Comparison of ENCODE assay signal across 14 cellular contexts in the genomic region with DNA sequence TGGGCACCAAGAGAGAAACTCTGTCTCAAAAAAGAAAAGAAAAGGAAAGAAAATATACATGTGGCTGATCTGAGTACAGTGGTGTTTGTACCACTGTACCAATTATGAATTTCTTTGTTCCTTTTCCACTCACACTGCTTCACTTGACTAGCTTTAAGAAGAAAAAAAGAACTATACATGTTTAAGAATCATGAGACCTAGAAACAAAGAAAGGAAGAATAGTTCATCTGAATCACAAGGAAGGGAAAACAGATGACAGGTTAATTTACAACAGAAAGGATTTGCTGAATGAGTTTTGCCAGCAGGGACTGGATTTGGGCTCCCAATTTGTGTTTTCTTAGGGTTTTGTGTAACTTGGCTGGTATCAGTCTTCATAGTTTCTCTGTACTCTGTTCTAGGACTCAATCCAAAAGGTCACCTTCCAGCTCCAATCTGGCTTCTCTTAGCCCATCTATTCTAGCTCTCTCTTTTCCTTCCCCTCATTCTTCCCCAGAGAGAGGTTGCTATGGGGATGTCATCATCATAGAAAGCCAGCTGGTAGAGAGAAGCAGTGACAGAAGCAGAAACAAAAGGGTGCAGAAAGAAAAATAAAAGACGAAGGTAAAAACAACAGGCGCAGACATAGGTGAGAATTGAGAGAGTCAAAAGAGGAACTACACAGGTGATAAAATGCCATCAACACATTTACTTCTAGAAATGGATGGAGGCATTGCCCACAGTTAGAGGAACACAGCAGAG. TPM values are rescaled to one million over a fixed set of nuclear protein-coding genes. Genes with fewer than 3 reads are reported as not detected.
A peak's percentile ranks its signal among the peaks of the same experiment; 100 is the strongest.
DNase-seq lines count a peak whose midpoint lies in the region; ATAC-seq and TF ChIP-seq lines count a peak whose summit lies in the region.
"Not testable (repeated sequence)": the region's sequence is repeated elsewhere in the genome, so short reads cannot be mapped to it uniquely, and the experiment has no call there.
"Had no signal": no experiment of that assay in that cellular context is flagged by ENCODE, and none has a peak within 500 bp of the region (broad histone marks: within the 10 kb centered on the region; RNA-seq: fewer than 3 reads in every experiment).

No MANE protein-coding gene starts in this region.

- peak overlapping the region in 7 of 11 experiments; percentile 11 to 61 (median 56); a peak in 11 of 22 replicates for H3K27ac ChIP-seq in BLaER1 treated with 17β-estradiol and CSF1 and Interleukin-3, amounts not matched to agents 10 nM and 100 nM
- peak overlapping the region; percentile 80 for H3K27ac ChIP-seq in ectodermal cell (ENCODE audit: insufficient read depth, low read depth, low read length, poor library complexity, severe bottlenecking)
- peak overlapping the region; percentile 49 for H3K27ac ChIP-seq in iPS-20b (ENCODE audit: low read length)

- H3K4me3 Mint-ChIP-seq in WTC11 = peak overlapping the region; percentile 1

- peaks cover 12% of the 10 kb centered on the region; the same call in 1 of the 2 replicates for H3K36me3 Mint-ChIP-seq in WTC11

- POLR2A ChIA-PET in WTC11 (lab: Charles Lee) = not testable (repeated sequence)

- intact Hi-C loops in sciatic nerve (cut with DNase I) = not testable (repeated sequence)

- CTCF ChIA-PET in WTC11 (lab: Charles Lee) = interaction anchor here (0.8 kb wide), 1 partner anchor 86 kb away, joined by 3 read pairs; no protein-coding TSS in a partner anchor

- WGBS in ectodermal cell, 2 experiments = 63 to 86% methylated on average over 1 to 2 of the region's 2 CpGs

- TF ChIP-seq CTCF in WTC11 (IDR thresholded peaks at IDR 0.05) = not testable (repeated sequence)

- peak overlapping the region in 6 of 11 experiments; percentile 19 to 51 (median 42); a peak in 10 of 22 replicates for H3K4me2 ChIP-seq in BLaER1 treated with 17β-estradiol and CSF1 and Interleukin-3, amounts not matched to agents 10 nM and 100 nM

- H3K4me3 ChIP-seq in BLaER1 treated with 17β-estradiol and CSF1 and Interleukin-3, amounts not matched to agents 10 nM and 100 nM; ectodermal cell (ENCODE audit: insufficient read depth, low read depth, low read length): not testable (repeated sequence)
- H3K4me3 ChIP-seq in iPS-20b (ENCODE audit: low read length) = 0 out of 2 replicates have a peak overlapping the region, but pooled peaks have one; percentile 22

- peaks cover 0 to 46% (median 29%) of the 10 kb centered on the region in 10 experiments; a peak in 17 of 20 replicates for H3K4me1 ChIP-seq in BLaER1 treated with 17β-estradiol and CSF1 and Interleukin-3, amounts not matched to agents 10 nM and 100 nM
- H3K4me1 ChIP-seq in ectodermal cell (ENCODE audit: control insufficient read depth, insufficient read depth, low read length) = peaks cover 19% of the 10 kb centered on the region
- peaks cover 36% of the 10 kb centered on the region for H3K4me1 ChIP-seq in iPS-20b (ENCODE audit: insufficient read depth, low read length)

- H4K20me1 ChIP-seq in BLaER1 treated with 17β-estradiol and CSF1 and Interleukin-3, amounts not matched to agents 10 nM and 100 nM = not testable (repeated sequence)

- peaks cover 0 to 11% (median 0%) of the 10 kb centered on the region in 11 experiments; a peak in 1 of 22 replicates for H3K9me3 ChIP-seq in BLaER1 treated with 17β-estradiol and CSF1 and Interleukin-3, amounts not matched to agents 10 nM and 100 nM (replicated peaks in 1 of 11)
- not testable (repeated sequence) for H3K9me3 ChIP-seq in ectodermal cell (ENCODE audit: control insufficient read depth, low read length); iPS-20b (ENCODE audit: insufficient read depth, low read depth, low read length)

- peak overlapping the region; percentile 96 for H3K27ac Mint-ChIP-seq in WTC11

- not testable (repeated sequence) for H3K27me3 ChIP-seq in BLaER1 treated with 17β-estradiol and CSF1 and Interleukin-3, amounts not matched to agents 10 nM and 100 nM; ectodermal cell (ENCODE audit: control insufficient read depth, insufficient read depth, low read length, poor library complexity, severe bottlenecking); iPS-20b (ENCODE audit: insufficient read depth, low read length)

- not testable (repeated sequence) for H3K27me3 Mint-ChIP-seq in WTC11 (ENCODE audit: low read depth)

- DNase-seq in WTC11 (ENCODE audit: low spot score); sciatic nerve (ENCODE audit: low spot score): not testable (repeated sequence)
- DNase-seq in myocyte (ENCODE audit: low read depth) = peak; percentile 18

- peaks cover 72% of the 10 kb centered on the region for H3K4me1 Mint-ChIP-seq in WTC11

- not testable (repeated sequence) for H3K36me3 ChIP-seq in BLaER1 treated with 17β-estradiol and CSF1 and Interleukin-3, amounts not matched to agents 10 nM and 100 nM; ectodermal cell (ENCODE audit: control insufficient read depth, insufficient read depth, low read length); iPS-20b (ENCODE audit: insufficient read depth, low read depth, low read length)

- peak; percentile 62 for ATAC-seq in GM21367 (IDR thresholded peaks at IDR 0.05; ENCODE audit: unreplicated experiment)
- ATAC-seq in HG03342 (IDR thresholded peaks at IDR 0.05; ENCODE audit: unreplicated experiment) = peak; percentile 67
- peak; percentile 50 for ATAC-seq in WTC11
- ATAC-seq in sciatic nerve = peak; percentile 88

- H3K9me3 Mint-ChIP-seq in WTC11 = not testable (repeated sequence)

- peak overlapping the region in 1 of 11 experiments; percentile 2; a peak in 2 of 22 replicates for H3K9ac ChIP-seq in BLaER1 treated with 17β-estradiol and CSF1 and Interleukin-3, amounts not matched to agents 10 nM and 100 nM
- 0 out of 2 replicates have a peak overlapping the region, but pooled peaks have one; percentile 20 for H3K9ac ChIP-seq in iPS-20b (ENCODE audit: low read depth, low read length)

RNA-seq across cellular contexts. Expression of a gene that starts 25.3 kb away (rescaled TPM):
- 24.4 to 28.8 TPM (median 26.7 TPM) in 3 replicates for total RNA-seq in WTC11 (2021)
- polyA plus RNA-seq in ectodermal cell (2013, experiment 1 of 4) = 0.63 TPM
- 0.44 TPM for polyA plus RNA-seq in ectodermal cell (2013, experiment 2 of 4)
- polyA plus RNA-seq in ectodermal cell (2013, experiment 3 of 4) = 0.32 TPM
- polyA plus RNA-seq in ectodermal cell (2013, experiment 4 of 4) = 0.16 TPM
- not detected in 2 replicates for total RNA-seq in myocyte
- polyA plus RNA-seq in myocyte (2012) = 0.10 TPM
- total RNA-seq in sciatic nerve = 7.5 TPM
- total RNA-seq: kidney, NCI-H460 had no signal
- polyA plus RNA-seq: BJ had no signal

RNA-seq across cellular contexts. Expression of a gene that starts 58.2 kb away (rescaled TPM):
- total RNA-seq in WTC11 (2021) (330 to 387 TPM (median 352 TPM) in 3 replicates), myocyte (0.03 and 0.16 TPM in 2 replicates), sciatic nerve (0.31 TPM)
- polyA plus RNA-seq in ectodermal cell (2013, experiment 1 of 4) = not detected
- 0.14 TPM for polyA plus RNA-seq in ectodermal cell (2013, experiment 2 of 4)
- polyA plus RNA-seq in ectodermal cell (2013, experiment 3 of 4) = not detected
- not detected for polyA plus RNA-seq in ectodermal cell (2013, experiment 4 of 4)
- polyA plus RNA-seq in myocyte (2012) = 0.13 TPM
- total RNA-seq: activated CD4-positive, alpha-beta T cell treated with anti-CD3 and anti-CD28 coated beads for 36 hours; activated CD8-positive, alpha-beta memory T cell treated with anti-CD3 and anti-CD28 coated beads for 36 hours; mammary epithelial cell; NCI-H460 had no signal
- polyA plus RNA-seq: BJ, mammary epithelial cell had no signal

Comparison
In these comparisons a context has a peak if more than half of its experiments do, and no peak if none do; other contexts are left out.
1. RNA of a gene that starts 58.2 kb away (total RNA-seq): 330 to 387 TPM in WTC11; 0.31 TPM in sciatic nerve (single experiment) and 0.03 to 0.16 TPM in myocyte; every median in the first group is over 100 times any median in the second.
2. Peak in every context shown above with its lines, with median percentiles within 50 percentile points of each other: H3K27ac ChIP-seq and ATAC-seq.